Comparison of ENCODE assay signal across 16 cellular contexts in genomic region chr22:17265649-17266248, GRCh38. TPM values are rescaled to one million over a fixed set of nuclear protein-coding genes. Genes with fewer than 3 reads are reported as not detected.
DNase-seq lines count a peak whose midpoint lies in the region; ATAC-seq and TF ChIP-seq lines count a peak whose summit lies in the region.
"Had no signal": no experiment of that assay in that cellular context is flagged by ENCODE, and none has a peak within 500 bp of the region (broad histone marks: within the 10 kb centered on the region; RNA-seq: fewer than 3 reads in every experiment).

No MANE protein-coding gene starts in this region.

- peak overlapping the region; percentile 67 for H3K4me2 ChIP-seq in OCI-LY3 (ENCODE audit: low read length)
- H3K4me2 ChIP-seq in trophoblast cell (ENCODE audit: low read length) = no peak overlapping the region

- no peak overlapping the region for H3K27ac ChIP-seq in OCI-LY3 (ENCODE audit: low read length)
- H3K27ac ChIP-seq in iPS-18a (ENCODE audit: low read length) = peak overlapping the region; percentile 71
- H3K27ac ChIP-seq in trophoblast cell (ENCODE audit: low read depth, low read length) = no peak overlapping the region
- H3K27ac ChIP-seq in aorta (ENCODE audit: low read depth in 1 of 2, low read length in 2 of 2) = no peak overlapping the region
- H3K27ac ChIP-seq: HL-60 had no signal

- H3K23ac ChIP-seq in trophoblast cell (ENCODE audit: low read length) = no peak overlapping the region

- H2AFZ ChIP-seq in OCI-LY3 (ENCODE audit: low read depth, low read length) = peak overlapping the region; percentile 44
- no peak overlapping the region for H2AFZ ChIP-seq in trophoblast cell (ENCODE audit: insufficient read depth, low read length, poor library complexity)

- H3K9me3 Mint-ChIP-seq in activated T-helper 1 cell treated with anti-CD3 and anti-CD28 coated beads, Interleukin-12 subunit alpha, Interleukin-12 subunit beta, Interleukin-2, Interleukin-4 antibody, amounts not matched to agents 30 ng/mL and 10 ng/mL and 1 ng/mL, durations not matched to agents 14 hours and 24 hours and 36 hours = no peaks in the 10 kb centered on the region
- H3K9me3 Mint-ChIP-seq: CD14-positive monocyte had no signal

- H3K4me1 Mint-ChIP-seq in activated T-helper 1 cell treated with anti-CD3 and anti-CD28 coated beads, Interleukin-12 subunit alpha, Interleukin-12 subunit beta, Interleukin-2, Interleukin-4 antibody, amounts not matched to agents 30 ng/mL and 10 ng/mL and 1 ng/mL, durations not matched to agents 14 hours and 24 hours and 36 hours (ENCODE audit: low read depth) = peaks cover 55% of the 10 kb centered on the region

- H2BK12ac ChIP-seq in trophoblast cell (ENCODE audit: low read length) = peak overlapping the region; percentile 75

- no peak overlapping the region for H3K4me3 Mint-ChIP-seq in activated T-helper 1 cell treated with anti-CD3 and anti-CD28 coated beads, Interleukin-12 subunit alpha, Interleukin-12 subunit beta, Interleukin-2, Interleukin-4 antibody, amounts not matched to agents 30 ng/mL and 10 ng/mL and 1 ng/mL, durations not matched to agents 14 hours and 24 hours and 36 hours
- H3K4me3 Mint-ChIP-seq: CD14-positive monocyte had no signal

- DNase-seq in trophoblast cell (no peak), aorta (no peak)
- DNase-seq in activated T-helper 1 cell treated with anti-CD3 and anti-CD28 coated beads, Interleukin-12 subunit alpha, Interleukin-12 subunit beta, Interleukin-2, Interleukin-4 antibody, amounts not matched to agents 30 ng/mL and 10 ng/mL and 1 ng/mL, durations not matched to agents 14 hours and 24 hours and 36 hours (ENCODE audit: low spot score) = no peak
- DNase-seq: dermis blood vessel endothelial cell, GOT3, NCI-H2029, sigmoid colon had no signal

- H3K36me3 Mint-ChIP-seq in activated T-helper 1 cell treated with anti-CD3 and anti-CD28 coated beads, Interleukin-12 subunit alpha, Interleukin-12 subunit beta, Interleukin-2, Interleukin-4 antibody, amounts not matched to agents 30 ng/mL and 10 ng/mL and 1 ng/mL, durations not matched to agents 14 hours and 24 hours and 36 hours (ENCODE audit: low read depth) = no peaks in the 10 kb centered on the region
- H3K36me3 Mint-ChIP-seq: CD14-positive monocyte had no signal

- H3K14ac ChIP-seq in trophoblast cell (ENCODE audit: low read length) = no peak overlapping the region

- H3K36me3 ChIP-seq in OCI-LY3 (replicated peaks; ENCODE audit: low read depth, low read length) = no peaks in the 10 kb centered on the region
- H3K36me3 ChIP-seq in iPS-18a (ENCODE audit: control insufficient read depth, low read depth, low read length) = no peaks in the 10 kb centered on the region
- H3K36me3 ChIP-seq in trophoblast cell (ENCODE audit: control insufficient read depth in 1 of 2, insufficient read depth in 2 of 2, low read length in 2 of 2) = no peaks in the 10 kb centered on the region
- no peaks in the 10 kb centered on the region for H3K36me3 ChIP-seq in aorta (ENCODE audit: control insufficient read depth in 1 of 2, insufficient read depth in 2 of 2, low read length in 1 of 2)
- H3K36me3 ChIP-seq: sigmoid colon, WERI-Rb-1 had no signal

- H3K4me1 ChIP-seq in OCI-LY3 (ENCODE audit: low read length) = peaks cover 55% of the 10 kb centered on the region
- H3K4me1 ChIP-seq in iPS-18a (ENCODE audit: control insufficient read depth, low read depth, low read length) = peaks cover 72% of the 10 kb centered on the region
- H3K4me1 ChIP-seq in trophoblast cell (ENCODE audit: control insufficient read depth in 1 of 2, insufficient read depth in 2 of 2, low read length in 2 of 2) = peaks cover 29 to 32% of the 10 kb centered on the region in 2 experiments
- H3K4me1 ChIP-seq in aorta (ENCODE audit: control insufficient read depth in 1 of 2, insufficient read depth in 2 of 2, low read length in 2 of 2) = no peaks in the 10 kb centered on the region
- H3K4me1 ChIP-seq: sigmoid colon had no signal

- no peaks in the 10 kb centered on the region for H3K27me3 ChIP-seq in OCI-LY3 (ENCODE audit: low read depth, low read length)
- no peaks in the 10 kb centered on the region for H3K27me3 ChIP-seq in iPS-18a (ENCODE audit: control insufficient read depth, insufficient read depth, low read length)
- H3K27me3 ChIP-seq in trophoblast cell (ENCODE audit: insufficient read depth, low read length) = no peaks in the 10 kb centered on the region
- H3K27me3 ChIP-seq in aorta (ENCODE audit: control insufficient read depth in 1 of 2, insufficient read depth in 2 of 2, low read length in 1 of 2) = no peaks in the 10 kb centered on the region
- H3K27me3 ChIP-seq: sigmoid colon had no signal

- TF ChIP-seq CTCF in OCI-LY3 (IDR thresholded peaks at IDR 0.05; ENCODE audit: low read depth, low read length) = no peak

- no peak overlapping the region for H2BK5ac ChIP-seq in trophoblast cell (ENCODE audit: low read depth, low read length, poor library complexity)

- H3K4ac ChIP-seq in trophoblast cell (ENCODE audit: low read depth, low read length) = no peak overlapping the region

- H4K20me1 ChIP-seq in OCI-LY3 (ENCODE audit: insufficient read depth, low read length) = no peaks in the 10 kb centered on the region

- H4K12ac ChIP-seq in trophoblast cell (ENCODE audit: low read depth, low read length) = no peak overlapping the region

- H3K9ac ChIP-seq in OCI-LY3 (ENCODE audit: low read length) = peak overlapping the region; percentile 44
- H3K9ac ChIP-seq in iPS-18a (ENCODE audit: low read length) = peak overlapping the region; percentile 50
- no peak overlapping the region for H3K9ac ChIP-seq in trophoblast cell (ENCODE audit: low read length)

- WGBS in trophoblast cell (ENCODE audit: extremely low coverage, insufficient coverage, insufficient read length) = no CpG with 5 or more reads among the region's 10 CpGs
- 86 to 87% methylated on average over 10 of the region's 10 CpGs for WGBS in aorta, 2 donors

- no peak overlapping the region for H2AK5ac ChIP-seq in trophoblast cell (ENCODE audit: low read length)

- no peak for ATAC-seq in GM21360 (IDR thresholded peaks at IDR 0.05; ENCODE audit: unreplicated experiment)
- ATAC-seq in aorta (ENCODE audit: low FRiP score) = no peak
- no peak for ATAC-seq in HG03378 (IDR thresholded peaks at IDR 0.05; ENCODE audit: unreplicated experiment)

- H3K79me2 ChIP-seq in OCI-LY3 (ENCODE audit: low read length) (no peaks in the 10 kb centered on the region), trophoblast cell (ENCODE audit: control insufficient read depth, insufficient read depth, low read length, poor library complexity) (no peaks in the 10 kb centered on the region)

- H3K18ac ChIP-seq in trophoblast cell (ENCODE audit: low read length) = no peak overlapping the region

- H3K27me3 Mint-ChIP-seq in activated T-helper 1 cell treated with anti-CD3 and anti-CD28 coated beads, Interleukin-12 subunit alpha, Interleukin-12 subunit beta, Interleukin-2, Interleukin-4 antibody, amounts not matched to agents 30 ng/mL and 10 ng/mL and 1 ng/mL, durations not matched to agents 14 hours and 24 hours and 36 hours (ENCODE audit: insufficient read depth) = peaks cover 2% of the 10 kb centered on the region

- H2BK120ac ChIP-seq in trophoblast cell (ENCODE audit: insufficient read depth, low read length, poor library complexity) = no peak overlapping the region

- peaks cover 7% of the 10 kb centered on the region for H3K79me1 ChIP-seq in trophoblast cell (ENCODE audit: low read length)

- no peaks in the 10 kb centered on the region for H3K9me3 ChIP-seq in OCI-LY3 (ENCODE audit: insufficient read depth, low read length)
- no peaks in the 10 kb centered on the region for H3K9me3 ChIP-seq in iPS-18a (ENCODE audit: control insufficient read depth, low read depth, low read length)
- peaks cover 2% of the 10 kb centered on the region for H3K9me3 ChIP-seq in trophoblast cell (ENCODE audit: insufficient read depth, low read depth, low read length)
- no peaks in the 10 kb centered on the region for H3K9me3 ChIP-seq in aorta (ENCODE audit: control insufficient read depth, low read length)
- H3K9me3 ChIP-seq: sigmoid colon had no signal

- no peak overlapping the region for H3K27ac Mint-ChIP-seq in activated T-helper 1 cell treated with anti-CD3 and anti-CD28 coated beads, Interleukin-12 subunit alpha, Interleukin-12 subunit beta, Interleukin-2, Interleukin-4 antibody, amounts not matched to agents 30 ng/mL and 10 ng/mL and 1 ng/mL, durations not matched to agents 14 hours and 24 hours and 36 hours

- H4K91ac ChIP-seq in trophoblast cell (ENCODE audit: low read depth, low read length) = no peak overlapping the region

- no peak overlapping the region for H4K8ac ChIP-seq in trophoblast cell (ENCODE audit: low read depth, low read length)

- H3K4me3 ChIP-seq in GM08714 (ENCODE audit: low read length) (peak overlapping the region; percentile 25; the same call in 1 of the 2 replicates), OCI-LY3 (ENCODE audit: low read length) (peak overlapping the region; percentile 46), iPS-18a (ENCODE audit: low read length) (peak overlapping the region; percentile 45), trophoblast cell (ENCODE audit: low read depth, low read length) (no peak overlapping the region), aorta (ENCODE audit: low read length in 2 of 2) (no peak overlapping the region)
- H3K4me3 ChIP-seq: sigmoid colon had no signal

- intact Hi-C loops in activated T-helper 1 cell treated with anti-CD3 and anti-CD28 coated beads, Interleukin-12 subunit alpha, Interleukin-12 subunit beta, Interleukin-2, Interleukin-4 antibody, amounts not matched to agents 30 ng/mL and 10 ng/mL and 1 ng/mL, durations not matched to agents 14 hours and 24 hours and 36 hours (cut with micrococcal nuclease) = no loop called here
- intact Hi-C loops in aorta (cut with DNase I) = no loop called here

RNA-seq across cellular contexts. Expression of gene ADA2, which starts 46.5 kb away (rescaled TPM):
- 5.6 and 5.7 TPM in 2 replicates for polyA plus RNA-seq in trophoblast cell (2013)
- 3.4 and 3.7 TPM in 2 replicates for total RNA-seq in activated T-helper 1 cell treated with anti-CD3 and anti-CD28 coated beads, Interleukin-12 subunit alpha, Interleukin-12 subunit beta, Interleukin-2, Interleukin-4 antibody, amounts not matched to agents 30 ng/mL and 10 ng/mL and 1 ng/mL, durations not matched to agents 14 hours and 24 hours and 36 hours
- total RNA-seq in aorta = 10 to 100 TPM; 15.7 to 48.7 TPM
- 10 to 100 TPM; 12.4 to 18.9 TPM for polyA plus RNA-seq in aorta
- total RNA-seq: SK-MEL-5 had no signal

Comparison
In these comparisons a context has a peak if more than half of its experiments do, and no peak if none do; other contexts are left out.
1. H3K4me3 ChIP-seq: peak in GM08714 (single experiment), OCI-LY3 (single experiment) and iPS-18a (single experiment); none in trophoblast cell (single experiment) and aorta (0 of 2).